Comparison of ENCODE assay signal across 13 cellular contexts in the genomic region with DNA sequence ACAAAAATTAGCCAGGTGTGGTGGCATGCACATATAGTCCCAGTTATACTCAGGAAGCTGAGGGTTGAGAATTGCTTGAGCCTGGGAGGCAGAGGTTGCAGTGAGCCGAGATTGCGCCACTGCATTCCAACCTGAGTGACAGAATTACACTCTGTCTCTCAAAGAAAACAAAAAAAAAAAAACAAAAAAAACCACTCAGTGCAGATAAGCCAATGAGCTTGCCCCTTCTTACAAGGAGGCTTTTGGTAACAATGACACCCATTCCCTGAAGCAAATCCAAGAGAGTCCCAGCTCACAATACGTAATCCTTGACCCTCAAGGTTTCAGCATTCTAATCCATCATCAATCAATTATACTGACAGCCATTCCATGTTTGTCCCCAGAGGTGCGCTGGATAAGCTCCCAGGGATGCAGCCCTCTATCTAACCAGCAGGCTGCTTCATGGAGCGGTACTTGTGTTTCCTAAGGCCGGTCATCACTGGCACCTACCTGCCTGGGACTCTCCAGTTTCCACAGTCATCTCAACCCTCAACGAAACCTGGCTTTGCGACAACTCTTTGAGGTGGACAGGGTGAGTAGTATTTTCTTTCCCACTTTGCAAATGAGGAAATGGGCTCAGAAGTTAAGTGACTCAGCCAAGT. TPM values are rescaled to one million over a fixed set of nuclear protein-coding genes. Genes with fewer than 3 reads are reported as not detected.
DNase-seq lines count a peak whose midpoint lies in the region; ATAC-seq and TF ChIP-seq lines count a peak whose summit lies in the region.
"Had no signal": no experiment of that assay in that cellular context is flagged by ENCODE, and none has a peak within 500 bp of the region (broad histone marks: within the 10 kb centered on the region; RNA-seq: fewer than 3 reads in every experiment).

No MANE protein-coding gene starts in this region.

- peaks cover 32% of the 10 kb centered on the region for H3K4me1 ChIP-seq in ACC112 (ENCODE audit: control insufficient read depth, insufficient read depth, low read length, unreplicated experiment)

- peaks cover 37% of the 10 kb centered on the region for H3K79me2 ChIP-seq in ACC112 (ENCODE audit: control insufficient read depth, insufficient read depth, low read length, unreplicated experiment)

- ATAC-seq in HG02970 (IDR thresholded peaks at IDR 0.05; ENCODE audit: low FRiP score, unreplicated experiment) (no peak), GM19397 (IDR thresholded peaks at IDR 0.05; ENCODE audit: unreplicated experiment) (no peak)

- H3K4me3 ChIP-seq in ACC112 (ENCODE audit: low read depth, low read length) (no peak overlapping the region), kidney epithelial cell (ENCODE audit: low read depth, low read length) (no peak overlapping the region)
- H3K4me3 ChIP-seq: BLaER1 treated with 17β-estradiol and CSF1 and Interleukin-3, amounts not matched to agents 10 nM and 100 nM; SK-N-MC had no signal

- DNase-seq in HK-2 (ENCODE audit: unreplicated experiment) (peak; percentile 62), amniotic epithelial cell (ENCODE audit: low read depth) (peak; percentile 78), kidney epithelial cell (ENCODE audit: low read depth) (peak; percentile 34), NCI-H1092 (lab: John Stamatoyannopoulos, UW) (no peak)
- DNase-seq in stimulated activated CD8-positive, alpha-beta memory T cell treated with anti-CD3 and anti-CD28 coated beads, Interleukin-4, amount 100 ng/mL, for 48 hours, result no peak
- DNase-seq: activated CD4-positive, alpha-beta memory T cell treated with anti-CD3 and anti-CD28 coated beads, Interleukin-2, amount 10 ng/mL, durations not matched to agents 7 days and 5 days; nucleus accumbens; substantia nigra had no signal

- H3K27me3 ChIP-seq in ACC112 (ENCODE audit: insufficient read depth, low read length), result no peaks in the 10 kb centered on the region
- H3K27me3 ChIP-seq in kidney epithelial cell (ENCODE audit: control insufficient read depth, insufficient read depth, low read length), result no peaks in the 10 kb centered on the region
- H3K27me3 ChIP-seq: BLaER1 treated with 17β-estradiol and CSF1 and Interleukin-3, amounts not matched to agents 10 nM and 100 nM had no signal

- no peak overlapping the region for H2AFZ ChIP-seq in ACC112 (ENCODE audit: low read length, unreplicated experiment)

- H3K36me3 ChIP-seq in ACC112 (ENCODE audit: insufficient read depth, low read length), result peaks cover 36% of the 10 kb centered on the region
- peaks cover 6% of the 10 kb centered on the region for H3K36me3 ChIP-seq in kidney epithelial cell (ENCODE audit: control insufficient read depth, insufficient read depth, low read length)

- TF ChIP-seq CTCF in kidney epithelial cell (IDR thresholded peaks at IDR 0.05; ENCODE audit: insufficient read depth, low read length, poor library complexity, severe bottlenecking), result no peak

- H3K27ac ChIP-seq in ACC112 (ENCODE audit: low read depth, low read length), result peak overlapping the region; percentile 69
- H3K27ac ChIP-seq: BLaER1 treated with 17β-estradiol and CSF1 and Interleukin-3, amounts not matched to agents 10 nM and 100 nM; SK-N-MC had no signal

RNA-seq across cellular contexts. Expression of gene GCN1, which starts 12.4 kb away (rescaled TPM):
- 78.4 and 84.8 TPM in 2 replicates for total RNA-seq in kidney epithelial cell

RNA-seq across cellular contexts. Expression of gene RPLP0, which starts 18.8 kb away (rescaled TPM):
- 4,934 and 7,044 TPM in 2 replicates for total RNA-seq in kidney epithelial cell

Comparison
In these comparisons a context has a peak if more than half of its experiments do, and no peak if none do; other contexts are left out.
1. DNase-seq: peak in HK-2 (single experiment), amniotic epithelial cell (single experiment) and kidney epithelial cell (single experiment); none in NCI-H1092 (single experiment) and stimulated activated CD8-positive, alpha-beta memory T cell treated with anti-CD3 and anti-CD28 coated beads, Interleukin-4, amount 100 ng/mL, for 48 hours (single experiment).